Comparison of ENCODE assay signal across 22 cellular contexts in the genomic region with DNA sequence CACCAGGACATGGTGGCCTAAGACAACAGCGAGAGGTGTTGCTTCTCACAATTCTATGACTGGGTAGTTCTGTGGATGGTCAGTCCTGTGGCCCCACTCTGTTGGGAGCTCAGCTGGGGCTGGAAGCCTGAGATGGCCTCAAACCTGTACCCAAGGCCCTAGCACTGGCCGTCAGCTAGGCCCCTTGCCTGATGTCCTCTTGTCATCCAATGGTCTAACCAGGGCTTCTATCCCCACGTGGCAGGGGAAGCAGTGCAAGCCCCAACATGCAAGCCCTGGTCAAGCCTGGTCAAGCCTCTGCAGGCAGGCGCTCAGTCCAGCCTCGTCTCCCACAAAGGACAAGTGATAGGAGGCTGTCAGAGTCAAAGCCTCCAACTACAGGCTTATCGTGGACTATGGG.
"Had no signal": no experiment of that assay in that cellular context is flagged by ENCODE, and none has a peak within 500 bp of the region (broad histone marks: within the 10 kb centered on the region; RNA-seq: fewer than 3 reads in every experiment).

No MANE protein-coding gene starts in this region.

- H3K9me3 Mint-ChIP-seq: activated B cell treated with CpG ODN at 0.5 μM for 24 hours; activated naive CD4-positive, alpha-beta T cell treated with anti-CD3 and anti-CD28 coated beads, Interleukin-2, amount 50 U/mL, for 72 hours; activated T-cell treated with anti-CD3 and anti-CD28 coated beads, Interleukin-2, amount 50 U/mL, for 24 hours; activated T-helper 17 cell treated with anti-CD3 and anti-CD28 coated beads, Interleukin-2, amount 50 U/mL, for 72 hours; central memory CD8-positive, alpha-beta T cell; natural killer cell; stimulated activated naive CD8-positive, alpha-beta T cell treated with anti-CD3 and anti-CD28 coated beads, Interleukin-15, Interleukin-2, amounts not matched to agents 100 ng/mL and 50 ng/mL, for 24 hours had no signal

- H3K4me1 Mint-ChIP-seq: activated B cell treated with CpG ODN at 0.5 μM for 24 hours; activated T-helper 17 cell treated with anti-CD3 and anti-CD28 coated beads, Interleukin-2, amount 50 U/mL, for 72 hours; central memory CD8-positive, alpha-beta T cell; natural killer cell had no signal

- H3K4me3 ChIP-seq: left lung, prostate gland, tibial artery had no signal

- FAIRE-seq: kidney, urothelium cell line had no signal

- H3K27me3 ChIP-seq: foreskin keratinocyte had no signal

- H3K27ac Mint-ChIP-seq: activated B cell treated with CpG ODN at 0.5 μM for 24 hours; activated CD4-positive, alpha-beta T cell treated with anti-CD3 and anti-CD28 coated beads for 36 hours; activated naive CD4-positive, alpha-beta T cell treated with anti-CD3 and anti-CD28 coated beads, Interleukin-2, amount 50 U/mL, for 72 hours; activated T-cell treated with anti-CD3 and anti-CD28 coated beads, Interleukin-2, amount 50 U/mL, for 24 hours; activated T-helper 17 cell treated with anti-CD3 and anti-CD28 coated beads, Interleukin-2, amount 50 U/mL, for 72 hours; brain; natural killer cell; stimulated activated naive CD8-positive, alpha-beta T cell treated with anti-CD3 and anti-CD28 coated beads, Interleukin-15, Interleukin-2, amounts not matched to agents 100 ng/mL and 50 ng/mL, for 24 hours had no signal

- H3K4me3 Mint-ChIP-seq: activated B cell treated with CpG ODN at 0.5 μM for 24 hours; activated CD4-positive, alpha-beta T cell treated with anti-CD3 and anti-CD28 coated beads for 36 hours; activated T-cell treated with anti-CD3 and anti-CD28 coated beads, Interleukin-2, amount 50 U/mL, for 24 hours; activated T-helper 17 cell treated with anti-CD3 and anti-CD28 coated beads, Interleukin-2, amount 50 U/mL, for 72 hours; brain; central memory CD8-positive, alpha-beta T cell; natural killer cell; stimulated activated naive CD8-positive, alpha-beta T cell treated with anti-CD3 and anti-CD28 coated beads, Interleukin-15, Interleukin-2, amounts not matched to agents 100 ng/mL and 50 ng/mL, for 24 hours had no signal

- ATAC-seq: activated CD4-positive, alpha-beta T cell treated with anti-CD3 and anti-CD28 coated beads for 36 hours; activated naive CD4-positive, alpha-beta T cell treated with anti-CD3 and anti-CD28 coated beads, Interleukin-2, amount 50 U/mL, for 72 hours; activated T-helper 17 cell treated with anti-CD3 and anti-CD28 coated beads, Interleukin-2, amount 50 U/mL, for 72 hours; foreskin keratinocyte; left lung; natural killer cell had no signal

- H3K27me3 Mint-ChIP-seq: activated B cell treated with CpG ODN at 0.5 μM for 24 hours; stimulated activated naive CD8-positive, alpha-beta T cell treated with anti-CD3 and anti-CD28 coated beads, Interleukin-15, Interleukin-2, amounts not matched to agents 100 ng/mL and 50 ng/mL, for 24 hours had no signal

- H3K27ac ChIP-seq: foreskin keratinocyte, left lung, prostate gland, tibial artery had no signal

- H3K36me3 Mint-ChIP-seq: activated naive CD4-positive, alpha-beta T cell treated with anti-CD3 and anti-CD28 coated beads, Interleukin-2, amount 50 U/mL, for 72 hours; brain; natural killer cell had no signal

- H3K36me3 ChIP-seq: left lung, prostate gland, tibial artery had no signal

- H3K9me3 ChIP-seq: left lung, prostate gland, tibial artery had no signal

- DNase-seq: activated B cell treated with CpG ODN at 0.5 μM for 24 hours; activated CD4-positive, alpha-beta T cell treated with anti-CD3 and anti-CD28 coated beads for 36 hours; activated CD4-positive, alpha-beta T cell treated with anti-CD3 and anti-CD28 coated beads, Interleukin-2, amount 50 U/mL, for 4 hours; activated T-cell treated with anti-CD3 and anti-CD28 coated beads, Interleukin-2, amount 50 U/mL, for 24 hours; aorta; cortex of kidney; foreskin keratinocyte; kidney; midbrain; natural killer cell; stimulated activated CD4-positive, alpha-beta T cell treated with anti-CD3 and anti-CD28 coated beads, Interleukin-4, amount 100 ng/mL, for 24 hours; substantia nigra; T-helper 9 cell had no signal

- H3K4me1 ChIP-seq: foreskin keratinocyte, left lung, prostate gland, tibial artery had no signal
